ENCODE assay signal across 9 cellular contexts in genomic region chr9:34578241-34579096, GRCh38. TPM values are rescaled to one million over a fixed set of nuclear protein-coding genes. Genes with fewer than 3 reads are reported as not detected.
DNase-seq lines count a peak whose midpoint lies in the region; ATAC-seq and TF ChIP-seq lines count a peak whose summit lies in the region.
"Had no signal": no experiment of that assay in that cellular context is flagged by ENCODE, and none has a peak within 500 bp of the region (broad histone marks: within the 10 kb centered on the region; RNA-seq: fewer than 3 reads in every experiment).

No MANE protein-coding gene starts in this region.

- H3K27ac Mint-ChIP-seq in GM23338, result no peak overlapping the region

- no peaks in the 10 kb centered on the region for H3K9me2 ChIP-seq in GM23338 (ENCODE audit: insufficient read depth)

- no peaks in the 10 kb centered on the region for H3K36me3 Mint-ChIP-seq in GM23338 (ENCODE audit: low read depth)

- peaks cover 11% of the 10 kb centered on the region; the same call in 1 of the 2 replicates for H3F3A ChIP-seq in GM23338 (replicated peaks; ENCODE audit: low read depth)

- peak; percentile 75 for DNase-seq in GM23338 (ENCODE audit: low spot score)
- DNase-seq in WERI-Rb-1, result peak; percentile 44
- no peak for DNase-seq in left cardiac atrium
- no peak for DNase-seq in sciatic nerve (ENCODE audit: low spot score)
- no peak for DNase-seq in esophagus squamous epithelium (lab: John Stamatoyannopoulos, UW)
- DNase-seq in SHP77 treated with DMSO at 0.1 percent for 48 hours (lab: John Stamatoyannopoulos, UW), result no peak
- no peak for DNase-seq in NCI-H774 (lab: John Stamatoyannopoulos, UW)

- H2AFZ ChIP-seq in GM23338, result peak overlapping the region; percentile 89

- H3K4me3 Mint-ChIP-seq in GM23338, result peak overlapping the region; percentile 61

- peaks cover 7% of the 10 kb centered on the region; the same call in 1 of the 2 replicates for H4K20me1 ChIP-seq in GM23338 (replicated peaks; ENCODE audit: insufficient read depth)

- peak; percentile 45 for ATAC-seq in GM23338
- peak; percentile 61 to 73 for ATAC-seq in left cardiac atrium
- ATAC-seq in sciatic nerve, result peak; percentile 51
- ATAC-seq in HG03280 (IDR thresholded peaks at IDR 0.05; ENCODE audit: unreplicated experiment), result no peak

- H3K9me3 ChIP-seq in WERI-Rb-1 (ENCODE audit: severe bottlenecking), result no peaks in the 10 kb centered on the region
- H3K9me3 ChIP-seq in esophagus squamous epithelium, result no peaks in the 10 kb centered on the region

- peak overlapping the region; percentile 90 for H3K4me2 ChIP-seq in GM23338

- peaks cover 60% of the 10 kb centered on the region for H3K27me3 Mint-ChIP-seq in GM23338 (ENCODE audit: insufficient read depth, low read depth, poor library complexity)

- no peaks in the 10 kb centered on the region for H3K79me2 ChIP-seq in GM23338 (replicated peaks; ENCODE audit: insufficient read depth)

- H3K27ac ChIP-seq in GM23338 (ENCODE audit: low read depth) (no peak overlapping the region), WERI-Rb-1 (peak overlapping the region; percentile 87), esophagus squamous epithelium (no peak overlapping the region)

- H3K4me3 ChIP-seq in GM23338 (peak overlapping the region; percentile 62), WERI-Rb-1 (ENCODE audit: low read depth, low read length) (peak overlapping the region; percentile 18), esophagus squamous epithelium (peak overlapping the region in 2 of 4 donors; percentile 39 to 59)

- peaks cover 47% of the 10 kb centered on the region for H3K4me1 ChIP-seq in GM23338 (ENCODE audit: insufficient read depth)
- peaks cover 4 to 22% (median 8%) of the 10 kb centered on the region in 3 donors for H3K4me1 ChIP-seq in esophagus squamous epithelium

- no peaks in the 10 kb centered on the region for H3K9me3 Mint-ChIP-seq in GM23338

- H3K36me3 ChIP-seq in GM23338 (ENCODE audit: insufficient read depth), result no peaks in the 10 kb centered on the region
- H3K36me3 ChIP-seq in WERI-Rb-1, result no peaks in the 10 kb centered on the region
- no peaks in the 10 kb centered on the region for H3K36me3 ChIP-seq in esophagus squamous epithelium

- TF ChIP-seq POLR2A in esophagus squamous epithelium (IDR thresholded peaks at IDR 0.05), result no peak

- peaks cover 80% of the 10 kb centered on the region for H3K27me3 ChIP-seq in GM23338 (ENCODE audit: insufficient read depth)
- H3K27me3 ChIP-seq in WERI-Rb-1 (ENCODE audit: insufficient read depth, low read depth, severe bottlenecking), result no peaks in the 10 kb centered on the region
- H3K27me3 ChIP-seq in esophagus squamous epithelium, result peaks cover 0 to 92% (median 17%) of the 10 kb centered on the region in 4 donors

- peaks cover 51% of the 10 kb centered on the region for H3K4me1 Mint-ChIP-seq in GM23338

- TF ChIP-seq CTCF in GM23338 (conservative IDR thresholded peaks at IDR 0.05; ENCODE audit: low read depth in 2 of 2) (no peak), WERI-Rb-1 (IDR thresholded peaks at IDR 0.05; ENCODE audit: low read depth, low read length) (no peak), esophagus squamous epithelium (IDR thresholded peaks at IDR 0.05) (no peak)

- intact Hi-C loops in left cardiac atrium (cut with DNase I), result no loop called here
- intact Hi-C loops in sciatic nerve (cut with DNase I), result no loop called here
- intact Hi-C loops in esophagus squamous epithelium (cut with DNase I), result no loop called here

- 11 to 24% methylated on average over 10 to 16 of the region's 28 CpGs for WGBS in esophagus squamous epithelium, 2 donors

TF ChIP-seq in GM23338, 12 proteins besides CTCF, POLR2A, EP300 and RAD21:
- TF ChIP-seq NANOG (IDR thresholded peaks at IDR 0.05; ENCODE audit: borderline replicate concordance), result no peak
- no peak for TF ChIP-seq STAT1 (IDR thresholded peaks at IDR 0.05; ENCODE audit: unreplicated experiment)
- TF ChIP-seq EZH2phosphoT487 (IDR thresholded peaks at IDR 0.05; ENCODE audit: unreplicated experiment), result peak; percentile 21
- TF ChIP-seq EZH2 (IDR thresholded peaks at IDR 0.05; ENCODE audit: low read depth, unreplicated experiment), result peak; percentile 68

RNA-seq across cellular contexts. Expression of gene CNTFR, which starts 11.1 kb away (rescaled TPM):
- 1.1 and 1.9 TPM in 2 replicates for total RNA-seq in GM23338 (2014; rRNA removed; shearing (Covaris generic))
- 0.59 and 0.73 TPM in 2 replicates for polyA plus RNA-seq in GM23338 (2016; fragmentation: Nextera tagmentation; extraction: Ambion mirVana)
- 10 to 100 TPM; 21.3 to 45.3 TPM for total RNA-seq in left cardiac atrium
- total RNA-seq in sciatic nerve, result 23.2 TPM
- total RNA-seq in esophagus squamous epithelium, result 1 to 10 TPM in 1 of 4 donors, under 1 TPM in 2, not detected in 1; 0.29 to 4.6 (median 0.40) TPM
- total RNA-seq: NCI-H460 had no signal

RNA-seq across cellular contexts. Expression of gene RPP25L, which starts 33.4 kb away (rescaled TPM):
- total RNA-seq in GM23338 (2014; rRNA removed; shearing (Covaris generic)), result 19.9 and 25.1 TPM in 2 replicates
- 16.4 and 18.5 TPM in 2 replicates for polyA plus RNA-seq in GM23338 (2016; fragmentation: Nextera tagmentation; extraction: Ambion mirVana)
- total RNA-seq in left cardiac atrium, result 10 to 100 TPM; 20.8 to 27.8 TPM
- total RNA-seq in sciatic nerve, result 17.0 TPM
- total RNA-seq in esophagus squamous epithelium, result 10 to 100 TPM; 25.1 to 37.4 (median 28.0) TPM

RNA-seq across cellular contexts. Expression of gene DCTN3, which starts 41.8 kb away (rescaled TPM):
- 12.9 and 20.6 TPM in 2 replicates for total RNA-seq in GM23338 (2014; rRNA removed; shearing (Covaris generic))
- 17.9 and 23.2 TPM in 2 replicates for polyA plus RNA-seq in GM23338 (2016; fragmentation: Nextera tagmentation; extraction: Ambion mirVana)
- 100 to 1,000 TPM in 1 of 2 donors, 10 to 100 TPM in 1; 93.6 to 109 TPM for total RNA-seq in left cardiac atrium
- 67.6 TPM for total RNA-seq in sciatic nerve
- total RNA-seq in esophagus squamous epithelium, result 100 to 1,000 TPM in 2 of 4 donors, 10 to 100 TPM in 2; 67.1 to 136 (median 103) TPM

RNA-seq across cellular contexts. Expression of gene ARID3C, which starts 50.4 kb away (rescaled TPM):
- 0.49 TPM in 1 of 2 replicates, not detected in the other for total RNA-seq in GM23338 (2014; rRNA removed; shearing (Covaris generic))
- polyA plus RNA-seq in GM23338 (2016; fragmentation: Nextera tagmentation; extraction: Ambion mirVana), result not detected in 2 replicates
- not detected for total RNA-seq in left cardiac atrium
- 1.2 TPM for total RNA-seq in sciatic nerve
- not detected for total RNA-seq in esophagus squamous epithelium
- total RNA-seq: NCI-H460 had no signal

RNA-seq across cellular contexts. Expression of gene ENHO, which starts 55.7 kb away (rescaled TPM):
- 9.2 and 13.8 TPM in 2 replicates for total RNA-seq in GM23338 (2014; rRNA removed; shearing (Covaris generic))
- polyA plus RNA-seq in GM23338 (2016; fragmentation: Nextera tagmentation; extraction: Ambion mirVana), result 17.5 and 19.7 TPM in 2 replicates
- total RNA-seq in left cardiac atrium (under 1 TPM; 0.56 to 0.60 TPM), sciatic nerve (23.5 TPM), esophagus squamous epithelium (under 1 TPM in 1 of 4 donors, not detected in 3; 0.38 TPM)
- total RNA-seq: NCI-H460 had no signal

Comparison
In these comparisons a context has a peak if more than half of its experiments do, and no peak if none do; other contexts are left out.
1. DNase-seq: peak in GM23338 (single experiment) and WERI-Rb-1 (single experiment); none in left cardiac atrium (single experiment), sciatic nerve (single experiment), esophagus squamous epithelium (single experiment), SHP77 treated with DMSO at 0.1 percent for 48 hours (single experiment) and NCI-H774 (single experiment).